ENCODE assay signal across 8 cellular contexts in the genomic region with DNA sequence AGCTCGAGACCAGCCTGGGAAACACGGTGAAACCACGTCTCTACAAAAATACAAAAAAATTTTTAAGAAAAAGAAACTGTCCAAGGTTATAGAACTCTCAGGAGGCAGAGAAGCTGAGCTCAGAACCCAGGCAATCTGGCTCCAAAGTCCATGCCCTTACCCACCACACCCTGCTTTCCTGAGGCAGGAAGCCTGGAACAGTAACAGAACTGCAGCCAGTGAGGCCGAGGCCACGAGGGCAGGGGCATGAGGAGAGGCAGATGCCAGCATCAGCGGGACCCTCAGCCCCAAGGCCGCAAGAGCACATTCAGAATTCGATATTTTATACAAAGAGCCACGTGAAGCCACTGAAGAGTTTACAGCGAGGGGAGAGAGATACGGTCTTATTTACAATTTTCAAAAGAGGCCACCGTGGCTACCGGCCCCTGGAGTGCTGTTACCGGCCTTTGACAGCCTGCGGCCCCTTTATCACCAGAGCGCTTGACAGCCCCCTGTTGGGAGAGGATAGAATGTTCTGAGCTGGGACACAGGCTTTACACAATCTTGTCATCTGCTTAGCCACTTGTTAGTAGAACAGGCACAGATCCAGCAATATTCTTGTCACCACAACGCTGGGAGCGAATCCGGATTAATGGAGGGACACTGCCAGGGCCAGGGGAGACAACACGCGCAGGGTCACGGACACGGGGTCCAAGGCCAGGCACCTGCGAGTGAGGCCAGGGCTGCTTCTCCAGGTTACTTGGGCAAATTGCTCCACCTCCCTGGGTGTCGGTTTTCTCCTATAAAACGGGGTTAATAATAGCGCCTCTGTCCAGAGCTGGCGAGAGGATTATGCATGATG. TPM values are rescaled to one million over a fixed set of nuclear protein-coding genes. Genes with fewer than 3 reads are reported as not detected.
DNase-seq lines count a peak whose midpoint lies in the region; ATAC-seq, FAIRE-seq and TF ChIP-seq lines count a peak whose summit lies in the region.

No MANE protein-coding gene starts in this region.

- H3K27ac ChIP-seq in RWPE1, result peak overlapping the region; percentile 2; the same call in 1 of the 2 replicates
- H3K27ac ChIP-seq in gastroesophageal sphincter, result peak overlapping the region in 2 of 4 donors; percentile 32 to 37

- H3K36me3 ChIP-seq in gastroesophageal sphincter, result peaks cover 0 to 55% of the 10 kb centered on the region in 2 donors

- TF ChIP-seq POLR2A in gastroesophageal sphincter (IDR thresholded peaks at IDR 0.05), result no peak

- WGBS in gastroesophageal sphincter (ENCODE audit: low coverage in 1 of 2), 2 donors, result 58 to 59% methylated on average over 7 to 22 of the region's 28 CpGs

- TF ChIP-seq CTCF in GM12872 (IDR thresholded peaks at IDR 0.05; ENCODE audit: insufficient read depth, low read depth, low read length) (0 out of 3 replicates have a peak, but pooled peaks have one; percentile 19), RWPE1 (conservative IDR thresholded peaks at IDR 0.05; ENCODE audit: low read depth) (no peak), gastroesophageal sphincter (IDR thresholded peaks at IDR 0.05) (peak in 1 of 4 experiments; percentile 23)

- H3K9me3 Mint-ChIP-seq in stimulated activated naive B cell treated with anti-CD40 and anti-IgM and Interleukin-4, amounts not matched to agents 10 μg/mL and 1 μg/mL and 100 μg/mL, for 72 hours, result no peaks in the 10 kb centered on the region

- peaks cover 28 to 44% of the 10 kb centered on the region in 2 donors for H3K36me3 Mint-ChIP-seq in stimulated activated naive B cell treated with anti-CD40 and anti-IgM and Interleukin-4, amounts not matched to agents 10 μg/mL and 1 μg/mL and 100 μg/mL, for 72 hours

- CTCF ChIA-PET in RWPE1 (lab: Yijun Ruan, JAX), result interaction anchor here (0.6 to 1.1 kb wide), 5 partner anchors 10 to 1990 kb away, joined by 3 to 5 read pairs (median 4); no protein-coding TSS in a partner anchor

- no peak for FAIRE-seq in RCC 7860 (lab: Jason Lieb, UNC)

- ATAC-seq in gastroesophageal sphincter (peak; percentile 47), GM21360 (IDR thresholded peaks at IDR 0.05; ENCODE audit: unreplicated experiment) (no peak)
- ATAC-seq in stimulated activated naive B cell treated with anti-CD40 and anti-IgM and Interleukin-4, amounts not matched to agents 10 μg/mL and 1 μg/mL and 100 μg/mL, for 72 hours (replicated peaks), result no peak

- no peak overlapping the region for H3K4me3 Mint-ChIP-seq in stimulated activated naive B cell treated with anti-CD40 and anti-IgM and Interleukin-4, amounts not matched to agents 10 μg/mL and 1 μg/mL and 100 μg/mL, for 72 hours

- DNase-seq in RWPE1 (ENCODE audit: low spot score) (no peak), posterior vena cava (ENCODE audit: low spot score) (peak; percentile 66), RCC 7860 (ENCODE audit: low spot score) (no peak)
- DNase-seq in stimulated activated naive B cell treated with anti-CD40 and anti-IgM and Interleukin-4, amounts not matched to agents 10 μg/mL and 1 μg/mL and 100 μg/mL, for 72 hours, result no peak
- DNase-seq in activated CD4-positive, alpha-beta T cell treated with anti-CD3 and anti-CD28 coated beads for 4 hours, result no peak

- POLR2A ChIA-PET in RWPE1 (lab: Yijun Ruan, JAX; ENCODE audit: low non-redundant PET), result no interaction called here

- no peaks in the 10 kb centered on the region for H3K9me3 ChIP-seq in gastroesophageal sphincter

- peaks cover 15 to 24% of the 10 kb centered on the region in 2 donors for H3K4me1 Mint-ChIP-seq in stimulated activated naive B cell treated with anti-CD40 and anti-IgM and Interleukin-4, amounts not matched to agents 10 μg/mL and 1 μg/mL and 100 μg/mL, for 72 hours

- no peaks in the 10 kb centered on the region for H3K27me3 Mint-ChIP-seq in stimulated activated naive B cell treated with anti-CD40 and anti-IgM and Interleukin-4, amounts not matched to agents 10 μg/mL and 1 μg/mL and 100 μg/mL, for 72 hours

- no peak overlapping the region for H3K27ac Mint-ChIP-seq in stimulated activated naive B cell treated with anti-CD40 and anti-IgM and Interleukin-4, amounts not matched to agents 10 μg/mL and 1 μg/mL and 100 μg/mL, for 72 hours

- H3K4me1 ChIP-seq in gastroesophageal sphincter, result peaks cover 0 to 50% (median 19%) of the 10 kb centered on the region in 3 donors

- H3K27me3 ChIP-seq in gastroesophageal sphincter, result no peaks in the 10 kb centered on the region

- no peak overlapping the region for H3K4me3 ChIP-seq in gastroesophageal sphincter

- intact Hi-C loops in posterior vena cava (cut with DNase I), result no loop called here

- no peak for TF ChIP-seq EP300 in gastroesophageal sphincter (IDR thresholded peaks at IDR 0.05)

RNA-seq across cellular contexts. Expression of a gene that starts 5.6 kb away (rescaled TPM):
- total RNA-seq in gastroesophageal sphincter (1 to 10 TPM; 2.7 to 7.2 (median 4.9) TPM), posterior vena cava (1 to 10 TPM; 4.5 TPM)

RNA-seq across cellular contexts. Expression of a gene that starts 26.5 kb away (rescaled TPM):
- total RNA-seq in gastroesophageal sphincter (100 to 1,000 TPM in 2 of 4 donors, 10 to 100 TPM in 2; 80.3 to 109 (median 101) TPM), posterior vena cava (10 to 100 TPM; 44.8 to 46.6 TPM)
